ENCODE assay signal across 1 cellular context in genomic region chr16:48895142-48895541, GRCh38.
A peak's percentile ranks its signal among the peaks of the same experiment; 100 is the strongest.
TF ChIP-seq lines count a peak whose summit lies in the region.

No MANE protein-coding gene starts in this region.

TF ChIP-seq in HCT116, 20 proteins besides CTCF, POLR2A, EP300 and RAD21 (continued from another document):
- peak; percentile 41 for TF ChIP-seq REST (IDR thresholded peaks at IDR 0.05; ENCODE audit: low read depth)
- TF ChIP-seq ZBTB33 (IDR thresholded peaks at IDR 0.05; ENCODE audit: extremely low read depth, insufficient replicate concordance, low read length): no peak
- no peak for TF ChIP-seq YY1 (IDR thresholded peaks at IDR 0.05; ENCODE audit: extremely low read depth, insufficient replicate concordance, low read depth, low read length)
- TF ChIP-seq ELF1 (IDR thresholded peaks at IDR 0.05; ENCODE audit: borderline replicate concordance, low read depth): no peak
